Comparison of ENCODE assay signal across 8 cellular contexts in the genomic region with DNA sequence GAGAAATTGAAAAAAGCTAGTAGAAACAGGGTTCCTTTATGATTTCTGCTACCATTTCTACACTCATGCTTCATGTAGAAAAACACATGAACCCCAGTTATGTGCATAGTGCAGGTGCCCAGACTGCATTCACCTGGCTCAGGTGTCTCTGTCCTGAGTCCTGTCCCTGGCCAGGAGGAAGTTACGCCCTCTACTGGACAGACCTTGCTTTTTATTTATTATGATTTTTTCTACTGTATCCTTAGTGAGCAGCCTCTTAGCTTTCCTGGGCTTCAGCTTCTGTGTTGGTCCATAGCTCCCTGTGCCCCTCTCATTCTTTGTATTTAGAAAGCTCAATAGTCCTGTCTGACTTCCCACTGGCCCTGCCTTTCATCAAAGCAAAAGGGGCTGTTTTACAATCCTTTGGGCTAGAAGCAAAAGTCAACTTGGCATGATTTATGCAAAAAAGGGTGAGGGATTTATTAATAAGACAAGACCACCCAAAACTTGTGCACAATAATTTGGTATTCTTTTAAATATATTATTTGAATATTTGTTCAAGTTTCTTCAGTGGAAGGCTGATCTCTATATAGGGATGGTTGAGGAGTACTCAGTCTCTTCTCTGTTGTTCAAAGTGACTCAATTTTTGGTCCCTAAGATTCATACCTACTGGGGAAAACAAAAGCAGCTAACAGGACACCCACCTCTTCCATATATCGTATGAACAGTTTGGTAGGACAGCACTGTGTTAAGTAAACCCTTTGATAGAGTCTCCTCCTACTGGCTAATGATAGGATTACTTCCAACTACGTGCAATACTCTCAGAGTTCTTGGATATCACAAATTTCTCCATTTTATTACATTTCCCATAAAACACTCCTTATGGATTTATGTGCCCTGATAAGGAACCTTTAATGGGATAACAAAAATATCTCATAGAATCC.
DNase-seq lines count a peak whose midpoint lies in the region; ATAC-seq and TF ChIP-seq lines count a peak whose summit lies in the region.

No MANE protein-coding gene starts in this region.

- DNase-seq in ACHN (peak; percentile 56), OCI-M1 (lab: John Stamatoyannopoulos, UW) (peak; percentile 41), fibroblast of the aortic adventitia (ENCODE audit: low read depth) (peak; percentile 59), retinal pigment epithelial cell (ENCODE audit: low read depth) (peak; percentile 22), DMS79 (lab: John Stamatoyannopoulos, UW) (no peak)

- peak; percentile 65 for ATAC-seq in GM21515 (IDR thresholded peaks at IDR 0.05; ENCODE audit: unreplicated experiment)
- ATAC-seq in GM21619 (IDR thresholded peaks at IDR 0.05; ENCODE audit: unreplicated experiment) = no peak
- no peak for ATAC-seq in GM18870 (IDR thresholded peaks at IDR 0.05; ENCODE audit: unreplicated experiment)

- in situ Hi-C loops in ACHN (cut with HindIII; ENCODE audit: low pct_ligation_motif_present, low pct_unique_long_range_greater_than_20kb, low sequenced_read_pairs) = no loop called here

- H3K4me3 ChIP-seq in fibroblast of the aortic adventitia (ENCODE audit: low read depth, low read length) (no peak overlapping the region), retinal pigment epithelial cell (ENCODE audit: low read length) (no peak overlapping the region)

- peak; percentile 62 for TF ChIP-seq CTCF in fibroblast of the aortic adventitia (IDR thresholded peaks at IDR 0.05; ENCODE audit: insufficient read depth, low read length)
- TF ChIP-seq CTCF in retinal pigment epithelial cell (conservative IDR thresholded peaks at IDR 0.05; ENCODE audit: low read depth, low read length) = peak; percentile 77
